Comparison of ENCODE assay signal across 20 cellular contexts in the genomic region with DNA sequence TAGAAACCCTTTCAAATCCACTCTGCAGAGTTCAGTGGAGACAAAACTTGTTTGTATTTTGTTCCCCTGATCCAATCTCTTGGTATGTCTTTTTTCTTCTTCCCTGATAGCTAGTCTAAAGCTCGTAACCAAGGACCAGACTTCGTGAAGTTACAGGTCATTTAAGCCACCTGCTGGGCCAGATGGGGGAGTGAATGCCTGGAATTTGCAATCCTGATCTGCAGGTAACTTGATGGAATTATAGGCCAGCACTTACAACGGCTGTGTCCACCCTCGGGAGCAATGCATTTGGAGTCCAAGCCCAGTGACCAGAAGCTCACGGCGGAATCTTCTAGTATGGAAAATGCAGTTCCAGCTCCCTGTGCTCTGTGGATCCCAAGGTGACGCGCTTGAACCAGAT.
"Had no signal": no experiment of that assay in that cellular context is flagged by ENCODE, and none has a peak within 500 bp of the region (broad histone marks: within the 10 kb centered on the region; RNA-seq: fewer than 3 reads in every experiment).

No MANE protein-coding gene starts in this region.

- ATAC-seq: activated CD4-positive, alpha-beta T cell treated with anti-CD3 and anti-CD28 coated beads for 36 hours; activated CD8-positive, alpha-beta memory T cell treated with anti-CD3 and anti-CD28 coated beads, Interleukin-2, amount 10 ng/mL, durations not matched to agents 7 days and 5 days; activated CD8-positive, alpha-beta T cell treated with anti-CD3 and anti-CD28 coated beads, Interleukin-2, amount 10 ng/mL, durations not matched to agents 7 days and 5 days; effector memory CD8-positive, alpha-beta T cell; stimulated activated effector memory CD8-positive, alpha-beta T cell treated with anti-CD3 and anti-CD28 coated beads, Interleukin-12 subunit alpha, Interleukin-12 subunit beta, amount 100 ng/mL, for 72 hours had no signal

- H3K36me3 Mint-ChIP-seq: activated CD8-positive, alpha-beta memory T cell treated with anti-CD3 and anti-CD28 coated beads, Interleukin-2, amount 10 ng/mL, durations not matched to agents 7 days and 5 days; activated naive CD8-positive, alpha-beta T cell; stimulated activated effector memory CD8-positive, alpha-beta T cell treated with anti-CD3 and anti-CD28 coated beads, Interleukin-12 subunit alpha, Interleukin-12 subunit beta, amount 100 ng/mL, for 72 hours had no signal

- H3K4me1 Mint-ChIP-seq: activated CD4-positive, alpha-beta T cell treated with anti-CD3 and anti-CD28 coated beads for 36 hours; activated CD8-positive, alpha-beta memory T cell treated with anti-CD3 and anti-CD28 coated beads, Interleukin-2, amount 10 ng/mL, durations not matched to agents 7 days and 5 days; stimulated activated effector memory CD8-positive, alpha-beta T cell treated with anti-CD3 and anti-CD28 coated beads, Interleukin-12 subunit alpha, Interleukin-12 subunit beta, amount 100 ng/mL, for 72 hours had no signal

- H3K27ac Mint-ChIP-seq: activated CD4-positive, alpha-beta T cell treated with anti-CD3 and anti-CD28 coated beads for 36 hours; activated CD8-positive, alpha-beta memory T cell treated with anti-CD3 and anti-CD28 coated beads, Interleukin-2, amount 10 ng/mL, durations not matched to agents 7 days and 5 days; activated CD8-positive, alpha-beta T cell treated with anti-CD3 and anti-CD28 coated beads, Interleukin-2, amount 10 ng/mL, durations not matched to agents 7 days and 5 days; activated naive CD8-positive, alpha-beta T cell; activated T-helper 2 cell treated with anti-CD3 and anti-CD28 coated beads, Interferon-gamma antibody, Interleukin-2, Interleukin-4, amounts not matched to agents 10 μg/mL and 5 μg/mL and 100 μg/mL, durations not matched to agents 14 hours and 24 hours and 36 hours; effector memory CD8-positive, alpha-beta T cell; nephron; stimulated activated effector memory CD8-positive, alpha-beta T cell treated with anti-CD3 and anti-CD28 coated beads, Interleukin-12 subunit alpha, Interleukin-12 subunit beta, amount 100 ng/mL, for 72 hours; stimulated activated naive CD8-positive, alpha-beta T cell treated with anti-CD3 and anti-CD28 coated beads, Interleukin-15, Interleukin-2, amounts not matched to agents 100 ng/mL and 50 ng/mL, for 24 hours; T-helper 2 cell treated with Interferon-gamma antibody and Interleukin-4, amounts not matched to agents 5 μg/mL and 100 μg/mL, for 36 hours had no signal

- H3K9me3 Mint-ChIP-seq: activated T-helper 2 cell treated with anti-CD3 and anti-CD28 coated beads, Interferon-gamma antibody, Interleukin-2, Interleukin-4, amounts not matched to agents 10 μg/mL and 5 μg/mL and 100 μg/mL, durations not matched to agents 14 hours and 24 hours and 36 hours; nephron; stimulated activated naive CD8-positive, alpha-beta T cell treated with anti-CD3 and anti-CD28 coated beads, Interleukin-15, Interleukin-2, amounts not matched to agents 100 ng/mL and 50 ng/mL, for 24 hours; T-helper 2 cell treated with Interferon-gamma antibody and Interleukin-4, amounts not matched to agents 5 μg/mL and 100 μg/mL, for 36 hours had no signal

- H3K27me3 Mint-ChIP-seq: activated CD4-positive, alpha-beta T cell treated with anti-CD3 and anti-CD28 coated beads for 36 hours; activated CD8-positive, alpha-beta memory T cell treated with anti-CD3 and anti-CD28 coated beads, Interleukin-2, amount 10 ng/mL, durations not matched to agents 7 days and 5 days; stimulated activated naive CD8-positive, alpha-beta T cell treated with anti-CD3 and anti-CD28 coated beads, Interleukin-15, Interleukin-2, amounts not matched to agents 100 ng/mL and 50 ng/mL, for 24 hours had no signal

- H3K4me3 Mint-ChIP-seq: activated CD4-positive, alpha-beta T cell treated with anti-CD3 and anti-CD28 coated beads for 36 hours; activated CD8-positive, alpha-beta memory T cell treated with anti-CD3 and anti-CD28 coated beads, Interleukin-2, amount 10 ng/mL, durations not matched to agents 7 days and 5 days; activated CD8-positive, alpha-beta T cell treated with anti-CD3 and anti-CD28 coated beads, Interleukin-2, amount 10 ng/mL, durations not matched to agents 7 days and 5 days; activated naive CD8-positive, alpha-beta T cell; effector memory CD8-positive, alpha-beta T cell; nephron; stimulated activated effector memory CD8-positive, alpha-beta T cell treated with anti-CD3 and anti-CD28 coated beads, Interleukin-12 subunit alpha, Interleukin-12 subunit beta, amount 100 ng/mL, for 72 hours; stimulated activated naive CD8-positive, alpha-beta T cell treated with anti-CD3 and anti-CD28 coated beads, Interleukin-15, Interleukin-2, amounts not matched to agents 100 ng/mL and 50 ng/mL, for 24 hours; T-helper 2 cell treated with Interferon-gamma antibody and Interleukin-4, amounts not matched to agents 5 μg/mL and 100 μg/mL, for 36 hours had no signal

- DNase-seq: activated CD4-positive, alpha-beta T cell treated with anti-CD3 and anti-CD28 coated beads for 36 hours; activated CD4-positive, CD25-positive, alpha-beta regulatory T cell; activated CD8-positive, alpha-beta memory T cell treated with anti-CD3 and anti-CD28 coated beads, Interleukin-2, amount 10 ng/mL, durations not matched to agents 7 days and 5 days; activated CD8-positive, alpha-beta T cell treated with anti-CD3 and anti-CD28 coated beads, Interleukin-2, amount 10 ng/mL, durations not matched to agents 7 days and 5 days; activated T-cell treated with anti-CD3 and anti-CD28 coated beads, Interleukin-2, amount 50 U/mL, for 48 hours; anterior cingulate cortex; cerebellar nuclear complex; cortex of kidney; effector memory CD8-positive, alpha-beta T cell; foreskin fibroblast; hypothalamus; left ventricle myocardium inferior; stimulated activated CD4-positive, alpha-beta T cell treated with anti-CD3 and anti-CD28 coated beads, Interleukin-4, amount 100 ng/mL, for 1 hour; T-helper 1 cell had no signal
